Comparison of ENCODE assay signal across 18 cellular contexts in genomic region chr16:35140293-35140986, GRCh38.
"Had no signal": no experiment of that assay in that cellular context is flagged by ENCODE, and none has a peak within 500 bp of the region (broad histone marks: within the 10 kb centered on the region; RNA-seq: fewer than 3 reads in every experiment).

No MANE protein-coding gene starts in this region.

- H3K27me3 Mint-ChIP-seq: central memory CD8-positive, alpha-beta T cell; stimulated activated naive B cell treated with anti-CD40 and anti-IgM and Interleukin-4, amounts not matched to agents 10 μg/mL and 1 μg/mL and 100 μg/mL, for 72 hours; stimulated activated naive CD8-positive, alpha-beta T cell treated with anti-CD3 and anti-CD28 coated beads, Interleukin-15, Interleukin-2, amounts not matched to agents 100 ng/mL and 50 ng/mL, for 24 hours had no signal

- H3K4me3 ChIP-seq: dorsolateral prefrontal cortex, gastrocnemius medialis, left lung, lower lobe of right lung, prostate gland, right atrium auricular region, sigmoid colon, transverse colon had no signal

- FAIRE-seq: kidney had no signal

- DNase-seq: effector CD4-positive, alpha-beta T cell; gastrocnemius medialis; kidney; left cardiac atrium; lower lobe of right lung; natural killer cell; occipital lobe; sigmoid colon; stimulated activated CD4-positive, alpha-beta T cell treated with anti-CD3 and anti-CD28 coated beads, Interleukin-4, amount 100 ng/mL, for 4 hours; stimulated activated naive B cell treated with anti-CD40 and anti-IgM and Interleukin-4, amounts not matched to agents 10 μg/mL and 1 μg/mL and 100 μg/mL, for 72 hours; transverse colon had no signal

- H3K4me1 Mint-ChIP-seq: central memory CD8-positive, alpha-beta T cell; natural killer cell; stimulated activated naive B cell treated with anti-CD40 and anti-IgM and Interleukin-4, amounts not matched to agents 10 μg/mL and 1 μg/mL and 100 μg/mL, for 72 hours had no signal

- H3K27me3 ChIP-seq: gastrocnemius medialis, left lung, right atrium auricular region, transverse colon had no signal

- H3K36me3 Mint-ChIP-seq: stimulated activated naive B cell treated with anti-CD40 and anti-IgM and Interleukin-4, amounts not matched to agents 10 μg/mL and 1 μg/mL and 100 μg/mL, for 72 hours had no signal

- H3K36me3 ChIP-seq: gastrocnemius medialis, left lung, lower lobe of right lung, prostate gland, right atrium auricular region, sigmoid colon, transverse colon had no signal

- H3K9me3 ChIP-seq: gastrocnemius medialis, prostate gland, right atrium auricular region had no signal

- H3K4me1 ChIP-seq: gastrocnemius medialis, left lung, lower lobe of right lung, parathyroid adenoma, prostate gland, right atrium auricular region, sigmoid colon, transverse colon had no signal

- H3K27ac ChIP-seq: dorsolateral prefrontal cortex, gastrocnemius medialis, left lung, lower lobe of right lung, parathyroid adenoma, prostate gland, right atrium auricular region, sigmoid colon, transverse colon had no signal

- H3K27ac Mint-ChIP-seq: natural killer cell; stimulated activated naive B cell treated with anti-CD40 and anti-IgM and Interleukin-4, amounts not matched to agents 10 μg/mL and 1 μg/mL and 100 μg/mL, for 72 hours; stimulated activated naive CD8-positive, alpha-beta T cell treated with anti-CD3 and anti-CD28 coated beads, Interleukin-15, Interleukin-2, amounts not matched to agents 100 ng/mL and 50 ng/mL, for 24 hours had no signal

- H3K4me3 Mint-ChIP-seq: central memory CD8-positive, alpha-beta T cell; natural killer cell; stimulated activated naive B cell treated with anti-CD40 and anti-IgM and Interleukin-4, amounts not matched to agents 10 μg/mL and 1 μg/mL and 100 μg/mL, for 72 hours; stimulated activated naive CD8-positive, alpha-beta T cell treated with anti-CD3 and anti-CD28 coated beads, Interleukin-15, Interleukin-2, amounts not matched to agents 100 ng/mL and 50 ng/mL, for 24 hours had no signal
